ENCODE assay signal across 9 cellular contexts in genomic region chr16:31455601-31456314, GRCh38. TPM values are rescaled to one million over a fixed set of nuclear protein-coding genes. Genes with fewer than 3 reads are reported as not detected.
A peak's percentile ranks its signal among the peaks of the same experiment; 100 is the strongest.
DNase-seq lines count a peak whose midpoint lies in the region; ATAC-seq and TF ChIP-seq lines count a peak whose summit lies in the region.
"Had no signal": no experiment of that assay in that cellular context is flagged by ENCODE, and none has a peak within 500 bp of the region (broad histone marks: within the 10 kb centered on the region; RNA-seq: fewer than 3 reads in every experiment).

No MANE protein-coding gene starts in this region.

- H3K27me3 Mint-ChIP-seq in CD4-positive, CD25-positive, alpha-beta regulatory T cell = no peaks in the 10 kb centered on the region
- H3K27me3 Mint-ChIP-seq in activated naive CD4-positive, alpha-beta T cell treated with anti-CD3 and anti-CD28 coated beads, Interleukin-2, amount 50 U/mL, for 24 hours = no peaks in the 10 kb centered on the region

- H3K9me3 ChIP-seq in CD4-positive, CD25-positive, alpha-beta regulatory T cell (ENCODE audit: control insufficient read depth in 2 of 2, low read length in 2 of 2) = no peaks in the 10 kb centered on the region
- H3K9me3 ChIP-seq in mucosa of descending colon (no peaks in the 10 kb centered on the region), body of pancreas (no peaks in the 10 kb centered on the region)
- H3K9me3 ChIP-seq: neutrophil had no signal

- no peak overlapping the region for H3K4me3 ChIP-seq in CD4-positive, CD25-positive, alpha-beta regulatory T cell (ENCODE audit: low read depth, low read length)
- H3K4me3 ChIP-seq in HL-60 (replicated peaks; ENCODE audit: insufficient read depth, low read length) = no peak overlapping the region
- no peak overlapping the region for H3K4me3 ChIP-seq in mucosa of descending colon
- H3K4me3 ChIP-seq in body of pancreas = no peak overlapping the region

- peaks cover 15 to 62% (median 41%) of the 10 kb centered on the region in 4 donors for H3K4me1 Mint-ChIP-seq in CD4-positive, CD25-positive, alpha-beta regulatory T cell
- peaks cover 49% of the 10 kb centered on the region for H3K4me1 Mint-ChIP-seq in activated naive CD4-positive, alpha-beta T cell treated with anti-CD3 and anti-CD28 coated beads, Interleukin-2, amount 50 U/mL, for 24 hours

- DNase-seq in CD4-positive, CD25-positive, alpha-beta regulatory T cell = peak in 1 of 3 donors; percentile 63
- DNase-seq in HL-60 (ENCODE audit: low read depth in 1 of 2, low spot score in 1 of 2) (peak in 1 of 2 experiments; percentile 37), mucosa of descending colon (peak in 1 of 3 donors; percentile 46), SW480 (ENCODE audit: low spot score) (no peak), HuH-7.5 (ENCODE audit: low spot score) (no peak), body of pancreas (no peak), NK-92 (lab: John Stamatoyannopoulos, UW; ENCODE audit: unreplicated experiment) (no peak)

- H3K4me3 Mint-ChIP-seq in CD4-positive, CD25-positive, alpha-beta regulatory T cell = peak overlapping the region; percentile 46 to 99 (median 72)
- peak overlapping the region; percentile 40 for H3K4me3 Mint-ChIP-seq in activated naive CD4-positive, alpha-beta T cell treated with anti-CD3 and anti-CD28 coated beads, Interleukin-2, amount 50 U/mL, for 24 hours

- no peak for ATAC-seq in CD4-positive, CD25-positive, alpha-beta regulatory T cell (ENCODE audit: low read depth in 2 of 2)
- ATAC-seq in mucosa of descending colon (no peak), body of pancreas (no peak)

- H3K27ac ChIP-seq in CD4-positive, CD25-positive, alpha-beta regulatory T cell (ENCODE audit: insufficient read depth, low read length, poor library complexity, severe bottlenecking) = no peak overlapping the region
- H3K27ac ChIP-seq in HL-60 (replicated peaks) = no peak overlapping the region
- H3K27ac ChIP-seq in body of pancreas = no peak overlapping the region
- H3K27ac ChIP-seq: neutrophil had no signal

- intact Hi-C loops in mucosa of descending colon (cut with DNase I, micrococcal nuclease) = loop anchor here in 1 of 2 donors (5.0 kb wide), 1 partner anchor 417 kb away; the partner anchor contains the start of gene ZNF267
- intact Hi-C loops in body of pancreas (cut with DNase I) = no loop called here

- WGBS in body of pancreas, 2 donors = 65 to 76% methylated on average over 17 of the region's 17 CpGs

- H3K9me3 Mint-ChIP-seq in CD4-positive, CD25-positive, alpha-beta regulatory T cell = no peaks in the 10 kb centered on the region
- no peaks in the 10 kb centered on the region for H3K9me3 Mint-ChIP-seq in activated naive CD4-positive, alpha-beta T cell treated with anti-CD3 and anti-CD28 coated beads, Interleukin-2, amount 50 U/mL, for 24 hours

- no peaks in the 10 kb centered on the region for H3K27me3 ChIP-seq in CD4-positive, CD25-positive, alpha-beta regulatory T cell (ENCODE audit: control insufficient read depth, insufficient read depth, low read length)
- no peaks in the 10 kb centered on the region for H3K27me3 ChIP-seq in HL-60 (ENCODE audit: insufficient read depth, poor library complexity, severe bottlenecking)
- no peaks in the 10 kb centered on the region for H3K27me3 ChIP-seq in body of pancreas
- H3K27me3 ChIP-seq: neutrophil had no signal

- peaks cover 49% of the 10 kb centered on the region for H3K4me1 ChIP-seq in CD4-positive, CD25-positive, alpha-beta regulatory T cell (ENCODE audit: control insufficient read depth, insufficient read depth, low read length, poor library complexity, severe bottlenecking)
- H3K4me1 ChIP-seq in mucosa of descending colon (ENCODE audit: low read depth) (peaks cover 45% of the 10 kb centered on the region), body of pancreas (peaks cover 70% of the 10 kb centered on the region)

- peak overlapping the region; percentile 28 to 58 (median 39) for H3K27ac Mint-ChIP-seq in CD4-positive, CD25-positive, alpha-beta regulatory T cell
- H3K27ac Mint-ChIP-seq in activated naive CD4-positive, alpha-beta T cell treated with anti-CD3 and anti-CD28 coated beads, Interleukin-2, amount 50 U/mL, for 24 hours = peak overlapping the region; percentile 74

- TF ChIP-seq POLR2A in body of pancreas (IDR thresholded peaks at IDR 0.05) = no peak

- H3K36me3 Mint-ChIP-seq in CD4-positive, CD25-positive, alpha-beta regulatory T cell = peaks cover 5% of the 10 kb centered on the region
- H3K36me3 Mint-ChIP-seq in activated naive CD4-positive, alpha-beta T cell treated with anti-CD3 and anti-CD28 coated beads, Interleukin-2, amount 50 U/mL, for 24 hours = peaks cover 3% of the 10 kb centered on the region

- TF ChIP-seq CTCF in HL-60 (IDR thresholded peaks at IDR 0.05; ENCODE audit: insufficient read depth, low read length) (peak; percentile 11), mucosa of descending colon (IDR thresholded peaks at IDR 0.05) (peak; percentile 9), body of pancreas (IDR thresholded peaks at IDR 0.05) (no peak)

- H3K36me3 ChIP-seq in CD4-positive, CD25-positive, alpha-beta regulatory T cell (ENCODE audit: control insufficient read depth, insufficient read depth, low read length) = no peaks in the 10 kb centered on the region
- H3K36me3 ChIP-seq in mucosa of descending colon (ENCODE audit: low read depth) (no peaks in the 10 kb centered on the region), body of pancreas (replicated peaks in 1 of 2; ENCODE audit: insufficient read depth in 1 of 2, low read depth in 2 of 2) (no peaks in the 10 kb centered on the region)
- H3K36me3 ChIP-seq: neutrophil had no signal

RNA-seq across cellular contexts. Expression of gene ARMC5, which starts 3.5 kb away (rescaled TPM):
- 11.4 TPM for total RNA-seq in CD4-positive, CD25-positive, alpha-beta regulatory T cell
- 1 to 10 TPM; 4.0 to 5.9 (median 5.6) TPM for polyA plus RNA-seq in CD4-positive, CD25-positive, alpha-beta regulatory T cell
- total RNA-seq in mucosa of descending colon (1 to 10 TPM; 8.3 to 9.9 (median 8.5) TPM), body of pancreas (10 to 100 TPM in 1 of 2 donors, 1 to 10 TPM in 1; 4.2 to 13.2 TPM)

RNA-seq across cellular contexts. Expression of gene ZNF843, which starts 13.2 kb away (rescaled TPM):
- 0.12 TPM for total RNA-seq in CD4-positive, CD25-positive, alpha-beta regulatory T cell
- under 1 TPM in 2 of 4 donors, not detected in 2; 0.06 to 0.09 TPM for polyA plus RNA-seq in CD4-positive, CD25-positive, alpha-beta regulatory T cell
- total RNA-seq in mucosa of descending colon = under 1 TPM; 0.38 to 0.76 (median 0.53) TPM
- total RNA-seq in body of pancreas = 1 to 10 TPM; 3.6 to 4.7 TPM

RNA-seq across cellular contexts. Expression of gene TGFB1I1, which starts 16.2 kb away (rescaled TPM):
- 1.6 TPM for total RNA-seq in CD4-positive, CD25-positive, alpha-beta regulatory T cell
- 1 to 10 TPM in 2 of 4 donors, under 1 TPM in 2; 0.33 to 5.0 (median 1.5) TPM for polyA plus RNA-seq in CD4-positive, CD25-positive, alpha-beta regulatory T cell
- total RNA-seq in mucosa of descending colon (100 to 1,000 TPM in 1 of 3 donors, 10 to 100 TPM in 1, 1 to 10 TPM in 1; 7.8 to 227 (median 26.1) TPM), body of pancreas (10 to 100 TPM in 1 of 2 donors, 1 to 10 TPM in 1; 8.6 to 16.6 TPM)

RNA-seq across cellular contexts. Expression of gene SLC5A2, which starts 27.2 kb away (rescaled TPM):
- total RNA-seq in CD4-positive, CD25-positive, alpha-beta regulatory T cell = 3.8 TPM
- polyA plus RNA-seq in CD4-positive, CD25-positive, alpha-beta regulatory T cell = 1 to 10 TPM in 3 of 4 donors, under 1 TPM in 1; 0.76 to 2.2 (median 1.4) TPM
- total RNA-seq in mucosa of descending colon (under 1 TPM in 2 of 3 donors, not detected in 1; 0.47 to 0.70 TPM), body of pancreas (under 1 TPM in 1 of 2 donors, not detected in 1; 0.26 TPM)

RNA-seq across cellular contexts. Expression of gene COX6A2, which starts 27.6 kb away (rescaled TPM):
- not detected for total RNA-seq in CD4-positive, CD25-positive, alpha-beta regulatory T cell
- not detected for polyA plus RNA-seq in CD4-positive, CD25-positive, alpha-beta regulatory T cell
- total RNA-seq in mucosa of descending colon (under 1 TPM in 1 of 3 donors, not detected in 2; 0.80 TPM), body of pancreas (not detected)

Comparison
In these comparisons a context has a peak if more than half of its experiments do, and no peak if none do; other contexts are left out.
1. CTCF ChIP-seq: peak in HL-60 (single experiment) and mucosa of descending colon (single experiment); none in body of pancreas (0 of 7).